1 cellular context compared by ENCODE assay signal in genomic region chr6:97473979-97474378, GRCh38.
TF ChIP-seq lines count a peak whose summit lies in the region.

No MANE protein-coding gene starts in this region.

TF ChIP-seq in GM23338, 12 proteins besides CTCF, POLR2A, EP300 and RAD21 (continued from another document):
- no peak for TF ChIP-seq ZNF462 (CRISPR knock-in tag; IDR thresholded peaks at IDR 0.05)
